17 cellular contexts compared by ENCODE assay signal in the genomic region with DNA sequence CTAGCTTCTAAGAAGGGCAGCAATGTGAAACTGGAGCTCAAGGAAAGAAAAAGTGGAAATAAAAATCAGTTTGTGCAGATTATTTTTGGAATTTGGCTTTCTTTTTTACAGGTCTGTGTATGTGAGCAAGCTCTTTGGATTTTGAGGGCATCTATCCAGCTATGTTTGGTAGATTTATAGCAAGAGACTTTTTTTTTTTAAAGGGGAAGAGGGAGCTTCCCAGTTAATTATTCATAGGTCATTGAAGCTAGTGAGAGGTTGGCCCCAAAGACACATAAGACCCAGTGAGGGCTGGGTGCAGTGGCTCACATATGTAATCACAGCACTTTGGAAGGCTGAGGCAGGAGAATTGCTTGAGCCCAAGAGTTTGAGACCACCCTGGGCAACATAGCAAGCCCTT. TPM values are rescaled to one million over a fixed set of nuclear protein-coding genes. Genes with fewer than 3 reads are reported as not detected.
A peak's percentile ranks its signal among the peaks of the same experiment; 100 is the strongest.
DNase-seq lines count a peak whose midpoint lies in the region; ATAC-seq and TF ChIP-seq lines count a peak whose summit lies in the region.
"Had no signal": no experiment of that assay in that cellular context is flagged by ENCODE, and none has a peak within 500 bp of the region (broad histone marks: within the 10 kb centered on the region; RNA-seq: fewer than 3 reads in every experiment).

No MANE protein-coding gene starts in this region.

- no peaks in the 10 kb centered on the region for H3K4me1 Mint-ChIP-seq in CD4-positive, alpha-beta T cell (ENCODE audit: low read depth)
- H3K4me1 Mint-ChIP-seq: activated B cell treated with CpG ODN at 0.5 μM for 24 hours had no signal

- intact Hi-C loops in CD4-positive, alpha-beta T cell (cut with DNase I, micrococcal nuclease), result no loop called here

- H3K27ac ChIP-seq in GM23248, result peak overlapping the region; percentile 46
- H3K27ac ChIP-seq in CD4-positive, alpha-beta T cell (ENCODE audit: low read depth, low read length), result no peak overlapping the region
- H3K27ac ChIP-seq: 22Rv1, foreskin keratinocyte, prostate gland, transverse colon had no signal

- H3K9me2 ChIP-seq in GM23248 (ENCODE audit: insufficient read depth), result no peaks in the 10 kb centered on the region

- no peak overlapping the region for H3K4me3 Mint-ChIP-seq in CD4-positive, alpha-beta T cell
- H3K4me3 Mint-ChIP-seq: activated B cell treated with CpG ODN at 0.5 μM for 24 hours; activated T-cell treated with anti-CD3 and anti-CD28 coated beads, Interleukin-2, amount 50 U/mL, for 4 hours had no signal

- peak overlapping the region; percentile 20; the same call in 1 of the 2 replicates for H3K4me3 ChIP-seq in GM23248
- H3K4me3 ChIP-seq: prostate gland, transverse colon had no signal

- H3K9me3 ChIP-seq in GM23248 (ENCODE audit: low read depth), result no peaks in the 10 kb centered on the region
- H3K9me3 ChIP-seq in CD4-positive, alpha-beta T cell (ENCODE audit: control insufficient read depth, low read length), result no peaks in the 10 kb centered on the region
- H3K9me3 ChIP-seq: prostate gland, transverse colon had no signal

- H3K4me1 ChIP-seq in GM23248 (ENCODE audit: insufficient read depth), result peaks cover 26% of the 10 kb centered on the region
- H3K4me1 ChIP-seq: prostate gland had no signal

- POLR2A ChIA-PET in CD4-positive, alpha-beta T cell (lab: Charles Lee), result interaction anchor here (0.6 kb wide), 1 partner anchor 1712 kb away, joined by 4 read pairs; no protein-coding TSS in a partner anchor

- no peak overlapping the region for H3K27ac Mint-ChIP-seq in CD4-positive, alpha-beta T cell
- H3K27ac Mint-ChIP-seq: activated B cell treated with CpG ODN at 0.5 μM for 24 hours had no signal

- no peak overlapping the region for H2AFZ ChIP-seq in GM23248

- H3K4me2 ChIP-seq in GM23248 (ENCODE audit: unreplicated experiment), result peak overlapping the region; percentile 64

- no peaks in the 10 kb centered on the region for H3K36me3 ChIP-seq in GM23248 (ENCODE audit: low read depth)
- H3K36me3 ChIP-seq: prostate gland, transverse colon had no signal

- ATAC-seq in CD4-positive, alpha-beta T cell (ENCODE audit: poor library complexity), result no peak
- no peak for ATAC-seq in HG03521 (IDR thresholded peaks at IDR 0.05; ENCODE audit: unreplicated experiment)
- ATAC-seq in HG03457 (IDR thresholded peaks at IDR 0.05; ENCODE audit: unreplicated experiment), result no peak
- ATAC-seq: activated T-cell treated with anti-CD3 and anti-CD28 coated beads, Interleukin-2, amount 50 U/mL, for 4 hours had no signal

- H4K20me1 ChIP-seq in GM23248 (ENCODE audit: insufficient read depth), result no peaks in the 10 kb centered on the region

- CTCF ChIA-PET in CD4-positive, alpha-beta T cell (lab: Charles Lee), result no interaction called here

- peaks cover 17% of the 10 kb centered on the region for H3F3A ChIP-seq in GM23248 (ENCODE audit: insufficient read depth)

- H3K36me3 Mint-ChIP-seq in CD4-positive, alpha-beta T cell (ENCODE audit: low read depth), result no peaks in the 10 kb centered on the region

- H3K9me3 Mint-ChIP-seq in CD4-positive, alpha-beta T cell, result no peaks in the 10 kb centered on the region
- H3K9me3 Mint-ChIP-seq: activated B cell treated with CpG ODN at 0.5 μM for 24 hours; activated T-cell treated with anti-CD3 and anti-CD28 coated beads, Interleukin-2, amount 50 U/mL, for 4 hours had no signal

- no peak for TF ChIP-seq CTCF in CD4-positive, alpha-beta T cell (IDR thresholded peaks at IDR 0.05)

- H3K27me3 ChIP-seq in GM23248 (replicated peaks; ENCODE audit: insufficient read depth), result no peaks in the 10 kb centered on the region
- H3K27me3 ChIP-seq in CD4-positive, alpha-beta T cell (ENCODE audit: control insufficient read depth, insufficient read depth, low read length), result no peaks in the 10 kb centered on the region
- H3K27me3 ChIP-seq: foreskin keratinocyte, transverse colon had no signal

- H3K27me3 Mint-ChIP-seq in CD4-positive, alpha-beta T cell, result peaks cover 9% of the 10 kb centered on the region

- no peaks in the 10 kb centered on the region for H3K79me2 ChIP-seq in GM23248 (ENCODE audit: insufficient read depth)

- H3K9ac ChIP-seq in GM23248, result peak overlapping the region; percentile 4; the same call in 1 of the 2 replicates

- DNase-seq in A172 (ENCODE audit: low spot score) (peak; percentile 70), GM23248 (peak; percentile 81), RPMI7951 (ENCODE audit: low read depth) (peak; percentile 77), iris pigment epithelial cell (ENCODE audit: low read depth) (peak; percentile 81), NCI-H82 (lab: John Stamatoyannopoulos, UW) (no peak)
- no peak for DNase-seq in CD4-positive, alpha-beta T cell
- DNase-seq: activated B cell treated with CpG ODN at 0.5 μM for 24 hours; activated T-cell treated with anti-CD3 and anti-CD28 coated beads, Interleukin-2, amount 50 U/mL, for 4 hours; caudate nucleus; GDM1; transverse colon had no signal

- in situ Hi-C loops in GM23248 (cut with MboI), result no loop called here

RNA-seq across cellular contexts. Expression of a gene that starts 24.0 kb away (rescaled TPM):
- total RNA-seq in A172 (2014; rRNA removed; shearing (Covaris generic)), result 0.02 TPM in 1 of 2 replicates, not detected in the other
- 24.9 and 25.9 TPM in 2 replicates for total RNA-seq in GM23248 (2014; rRNA removed; shearing (Covaris generic))
- polyA plus RNA-seq in GM23248 (2016; fragmentation: Nextera tagmentation; extraction: Ambion mirVana), result 19.3 and 19.4 TPM in 2 replicates
- total RNA-seq in RPMI7951 (2014; rRNA removed; shearing (Covaris generic)), result 95.0 and 103 TPM in 2 replicates
- total RNA-seq in CD4-positive, alpha-beta T cell, result not detected
- total RNA-seq: activated B cell treated with CpG ODN at 0.5 μM for 24 hours, foreskin keratinocyte had no signal
- polyA plus RNA-seq: foreskin keratinocyte had no signal

RNA-seq across cellular contexts. Expression of a gene that starts 55.7 kb away (rescaled TPM):
- total RNA-seq in A172 (2014; rRNA removed; shearing (Covaris generic)), result not detected in 2 replicates
- total RNA-seq in GM23248 (2014; rRNA removed; shearing (Covaris generic)), result not detected in 2 replicates
- not detected in 2 replicates for polyA plus RNA-seq in GM23248 (2016; fragmentation: Nextera tagmentation; extraction: Ambion mirVana)
- total RNA-seq in RPMI7951 (2014; rRNA removed; shearing (Covaris generic)), result not detected in 2 replicates
- not detected for total RNA-seq in CD4-positive, alpha-beta T cell
- total RNA-seq: activated B cell treated with CpG ODN at 0.5 μM for 24 hours; activated T-cell treated with anti-CD3 and anti-CD28 coated beads, Interleukin-2, amount 50 U/mL, for 4 hours; foreskin keratinocyte; lower leg skin; transverse colon had no signal
- polyA plus RNA-seq: foreskin keratinocyte had no signal

Comparison
In these comparisons a context has a peak if more than half of its experiments do, and no peak if none do; other contexts are left out.
1. DNase-seq: peak in A172 (single experiment), GM23248 (single experiment), RPMI7951 (single experiment) and iris pigment epithelial cell (single experiment); none in CD4-positive, alpha-beta T cell (0 of 10) and NCI-H82 (single experiment).
2. RNA of a gene that starts 24.0 kb away (total RNA-seq): 95.0 to 103 TPM in RPMI7951 and 24.9 to 25.9 TPM in GM23248; 0.02 TPM in A172 and not detected in CD4-positive, alpha-beta T cell; every median in the first group is over 10 times any median in the second.